In genomic region chr1:169443923-169444322, GRCh38 we compare ENCODE assay signal across 30 cellular contexts. TPM values are rescaled to one million over a fixed set of nuclear protein-coding genes. Genes with fewer than 3 reads are reported as not detected.
"Had no signal": no experiment of that assay in that cellular context is flagged by ENCODE, and none has a peak within 500 bp of the region (broad histone marks: within the 10 kb centered on the region; RNA-seq: fewer than 3 reads in every experiment).

No MANE protein-coding gene starts in this region.

- DNase-seq: effector CD8-positive, alpha-beta T cell; endodermal cell; foreskin fibroblast; gastrocnemius medialis; head of caudate nucleus; naive B cell; right lobe of liver; stimulated activated CD4-positive, alpha-beta T cell treated with anti-CD3 and anti-CD28 coated beads, Interleukin-12 subunit alpha, Interleukin-12 subunit beta, amount 100 ng/mL, for 4 hours; stimulated activated CD4-positive, alpha-beta T cell treated with anti-CD3 and anti-CD28 coated beads, Interleukin-1b, Interleukin-23, amount 100 ng/mL, for 48 hours; stimulated activated CD4-positive, alpha-beta T cell treated with anti-CD3 and anti-CD28 coated beads, Interleukin-4, amount 100 ng/mL, for 1 hour; stimulated activated CD8-positive, alpha-beta memory T cell treated with anti-CD3 and anti-CD28 coated beads, Interleukin-4, amount 100 ng/mL, for 48 hours; stimulated activated naive CD4-positive, alpha-beta T cell; stimulated activated naive CD8-positive, alpha-beta T cell treated with anti-CD3 and anti-CD28 coated beads, Interleukin-15, amount 100 ng/mL, for 72 hours; transverse colon; upper lobe of right lung; uterus had no signal

- H3K27ac ChIP-seq: epithelial cell of prostate, gastrocnemius medialis, neutrophil, parathyroid adenoma, right lobe of liver, suprapubic skin, transverse colon, upper lobe of right lung, uterus had no signal

- H3K9me3 ChIP-seq: gastrocnemius medialis, neutrophil, right lobe of liver, suprapubic skin, transverse colon, upper lobe of right lung, uterus had no signal

- H3K4me1 ChIP-seq: gastrocnemius medialis, parathyroid adenoma, right lobe of liver, suprapubic skin, upper lobe of right lung, uterus had no signal

- H3K4me3 ChIP-seq: gastrocnemius medialis, lung, right lobe of liver, smooth muscle cell, suprapubic skin, transverse colon, upper lobe of right lung, uterus had no signal

- H3K79me2 ChIP-seq: parathyroid adenoma had no signal

- H3K4me1 Mint-ChIP-seq: endodermal cell; memory B cell; naive B cell; neural crest cell; stimulated activated naive CD8-positive, alpha-beta T cell treated with anti-CD3 and anti-CD28 coated beads, Interleukin-15, amount 100 ng/mL, for 72 hours had no signal

- ATAC-seq: esophagus mucosa; gastrocnemius medialis; left lobe of liver; natural killer cell treated with Interleukin-12 subunit alpha and Interleukin-12 subunit beta and Interleukin-15 and Interleukin-18, amount 100 ng/mL, for 72 hours; right lobe of liver; stimulated activated naive CD8-positive, alpha-beta T cell treated with anti-CD3 and anti-CD28 coated beads, Interleukin-15, amount 100 ng/mL, for 72 hours; upper lobe of right lung had no signal

- H3K27ac Mint-ChIP-seq: dendritic cell treated with granulocyte-macrophage colony-stimulating factor and Interleukin-4, amounts not matched to agents 40 ng/mL and 50 ng/mL, for 4 days; endodermal cell; memory B cell; naive B cell; natural killer cell treated with Interleukin-12 subunit alpha and Interleukin-12 subunit beta and Interleukin-15 and Interleukin-18, amount 100 ng/mL, for 72 hours; progenitor cell of endocrine pancreas; stimulated activated naive CD8-positive, alpha-beta T cell treated with anti-CD3 and anti-CD28 coated beads, Interleukin-15, amount 100 ng/mL, for 72 hours had no signal

- H3K9me3 Mint-ChIP-seq: endodermal cell; memory B cell; natural killer cell treated with Interleukin-12 subunit alpha and Interleukin-12 subunit beta and Interleukin-15 and Interleukin-18, amount 100 ng/mL, for 72 hours; stimulated activated naive CD8-positive, alpha-beta T cell treated with anti-CD3 and anti-CD28 coated beads, Interleukin-15, amount 100 ng/mL, for 72 hours had no signal

- H3K4me3 Mint-ChIP-seq: dendritic cell treated with granulocyte-macrophage colony-stimulating factor and Interleukin-4, amounts not matched to agents 40 ng/mL and 50 ng/mL, for 4 days; endodermal cell; memory B cell; naive B cell; natural killer cell treated with Interleukin-12 subunit alpha and Interleukin-12 subunit beta and Interleukin-15 and Interleukin-18, amount 100 ng/mL, for 72 hours; neural crest cell; stimulated activated naive CD8-positive, alpha-beta T cell treated with anti-CD3 and anti-CD28 coated beads, Interleukin-15, amount 100 ng/mL, for 72 hours had no signal

- H3K27me3 Mint-ChIP-seq: dendritic cell treated with granulocyte-macrophage colony-stimulating factor and Interleukin-4, amounts not matched to agents 40 ng/mL and 50 ng/mL, for 4 days had no signal

- H3K9ac ChIP-seq: parathyroid adenoma had no signal

- H3K27me3 ChIP-seq: gastrocnemius medialis, neutrophil, right lobe of liver, upper lobe of right lung, uterus had no signal

- H2AFZ ChIP-seq: parathyroid adenoma had no signal

- H3K36me3 ChIP-seq: gastrocnemius medialis, neutrophil, right lobe of liver, suprapubic skin, transverse colon, upper lobe of right lung, uterus had no signal

- H3K36me3 Mint-ChIP-seq: memory B cell; natural killer cell treated with Interleukin-12 subunit alpha and Interleukin-12 subunit beta and Interleukin-15 and Interleukin-18, amount 100 ng/mL, for 72 hours had no signal

- H3K4me2 ChIP-seq: smooth muscle cell had no signal

RNA-seq across cellular contexts. Expression of gene CCDC181, which starts 16.6 kb away (rescaled TPM):
- total RNA-seq: esophagus mucosa, left lobe of liver, mononuclear cell, suprapubic skin had no signal
